In the genomic region with DNA sequence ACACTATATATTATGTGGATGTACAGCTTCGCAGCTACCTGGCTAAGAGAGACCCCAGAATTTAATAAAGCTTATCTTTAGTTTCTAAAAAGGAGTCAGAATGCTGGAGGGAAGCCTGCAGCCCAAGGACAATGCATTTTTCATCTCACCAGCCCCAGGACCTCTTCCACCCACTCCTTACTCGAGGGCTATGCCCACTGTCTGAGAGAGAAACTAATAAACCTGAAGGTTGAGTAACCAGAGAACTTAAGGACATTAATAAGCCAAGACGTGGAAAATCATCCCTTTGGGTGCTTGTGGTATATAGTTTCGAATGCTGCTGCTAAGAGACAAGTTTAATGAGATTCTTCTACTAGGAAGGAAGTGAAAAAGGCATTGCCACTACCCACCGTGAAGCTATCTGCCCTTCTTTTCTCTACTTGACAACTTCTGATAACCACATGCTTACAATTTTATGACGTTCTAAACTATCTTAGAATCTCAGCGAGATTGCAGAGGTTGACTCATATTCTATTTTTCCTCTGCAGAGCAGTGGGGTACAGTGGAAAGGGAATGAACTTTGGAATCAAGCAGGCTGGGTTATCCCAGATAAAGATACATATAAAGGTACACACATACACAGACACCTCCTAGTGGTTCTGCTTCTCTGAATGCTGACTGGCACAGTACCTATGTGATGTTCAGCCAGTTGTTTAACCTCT, we compare ENCODE assay signal across 8 cellular contexts. TPM values are rescaled to one million over a fixed set of nuclear protein-coding genes. Genes with fewer than 3 reads are reported as not detected.
A peak's percentile ranks its signal among the peaks of the same experiment; 100 is the strongest.
DNase-seq lines count a peak whose midpoint lies in the region; ATAC-seq and TF ChIP-seq lines count a peak whose summit lies in the region.

No MANE protein-coding gene starts in this region.

- H3K4me3 Mint-ChIP-seq in dendritic cell treated with granulocyte-macrophage colony-stimulating factor and Interleukin-4, amounts not matched to agents 40 ng/mL and 50 ng/mL, for 4 days = peak overlapping the region; percentile 20

- H3K9me3 Mint-ChIP-seq in dendritic cell treated with granulocyte-macrophage colony-stimulating factor and Interleukin-4, amounts not matched to agents 40 ng/mL and 50 ng/mL, for 4 days = no peaks in the 10 kb centered on the region

- no peaks in the 10 kb centered on the region for H3K27me3 ChIP-seq in BE2C
- no peaks in the 10 kb centered on the region for H3K27me3 ChIP-seq in prostate gland (replicated peaks; ENCODE audit: insufficient read depth)

- H3K4me1 Mint-ChIP-seq in dendritic cell treated with granulocyte-macrophage colony-stimulating factor and Interleukin-4, amounts not matched to agents 40 ng/mL and 50 ng/mL, for 4 days (ENCODE audit: low read depth) = peaks cover 43% of the 10 kb centered on the region

- H3K36me3 ChIP-seq in BE2C (no peaks in the 10 kb centered on the region), prostate gland (no peaks in the 10 kb centered on the region)

- WGBS in prostate gland = 66% methylated on average over 7 of the region's 7 CpGs

- H3K27ac Mint-ChIP-seq in dendritic cell treated with granulocyte-macrophage colony-stimulating factor and Interleukin-4, amounts not matched to agents 40 ng/mL and 50 ng/mL, for 4 days = peak overlapping the region; percentile 17

- no peak for DNase-seq in BE2C
- DNase-seq in HuH-7.5 (ENCODE audit: low spot score) = peak; percentile 29
- DNase-seq in mesenteric fat pad (ENCODE audit: low spot score) = no peak
- DNase-seq in prostate gland (ENCODE audit: low spot score) = no peak
- DNase-seq in activated CD4-positive, alpha-beta T cell treated with anti-CD3 and anti-CD28 coated beads, Interleukin-2, amount 50 U/mL, for 1 hour = no peak
- no peak for DNase-seq in NCI-H2081 treated with DMSO at 0.1 percent for 48 hours (lab: John Stamatoyannopoulos, UW)

- H3K4me3 ChIP-seq in BE2C (ENCODE audit: low read depth, low read length) = no peak overlapping the region
- no peak overlapping the region for H3K4me3 ChIP-seq in prostate gland

- intact Hi-C loops in dendritic cell treated with granulocyte-macrophage colony-stimulating factor and Interleukin-4, amounts not matched to agents 40 ng/mL and 50 ng/mL, for 4 days (cut with micrococcal nuclease) = loop anchor here (10.0 kb wide), 1 partner anchor 78 kb away; no protein-coding TSS in a partner anchor
- intact Hi-C loops in prostate gland (cut with DNase I) = loop anchor here (10.0 kb wide), 1 partner anchor 78 kb away; no protein-coding TSS in a partner anchor

- H3K27ac ChIP-seq in prostate gland = no peak overlapping the region

- H3K9me3 ChIP-seq in BE2C = no peaks in the 10 kb centered on the region
- no peaks in the 10 kb centered on the region for H3K9me3 ChIP-seq in prostate gland

- H3K27me3 Mint-ChIP-seq in dendritic cell treated with granulocyte-macrophage colony-stimulating factor and Interleukin-4, amounts not matched to agents 40 ng/mL and 50 ng/mL, for 4 days = no peaks in the 10 kb centered on the region

- TF ChIP-seq CTCF in BE2C (IDR thresholded peaks at IDR 0.05; ENCODE audit: low read depth, low read length) (peak; percentile 15), prostate gland (IDR thresholded peaks at IDR 0.05) (no peak)

- H3K4me1 ChIP-seq in BE2C (no peaks in the 10 kb centered on the region), prostate gland (replicated peaks) (no peaks in the 10 kb centered on the region)

- peaks cover 46% of the 10 kb centered on the region for H3K36me3 Mint-ChIP-seq in dendritic cell treated with granulocyte-macrophage colony-stimulating factor and Interleukin-4, amounts not matched to agents 40 ng/mL and 50 ng/mL, for 4 days (ENCODE audit: low read depth)

- ATAC-seq in GM19395 (IDR thresholded peaks at IDR 0.05; ENCODE audit: unreplicated experiment) = peak; percentile 28

- TF ChIP-seq POLR2A in prostate gland (IDR thresholded peaks at IDR 0.05) = no peak

RNA-seq across cellular contexts. Expression of a gene that starts 3.3 kb away (rescaled TPM):
- polyA plus RNA-seq in BE2C (2012; ENCODE audit: insufficient read depth, insufficient read length, low read depth) = 1.9 TPM
- total RNA-seq in mesenteric fat pad (56.2 TPM), prostate gland (10 to 100 TPM; 18.9 to 26.2 TPM)
